Comparison of ENCODE assay signal across 12 cellular contexts in genomic region chr1:2214541-2215241, GRCh38. TPM values are rescaled to one million over a fixed set of nuclear protein-coding genes. Genes with fewer than 3 reads are reported as not detected.
DNase-seq lines count a peak whose midpoint lies in the region; ATAC-seq and TF ChIP-seq lines count a peak whose summit lies in the region.
"Had no signal": no experiment of that assay in that cellular context is flagged by ENCODE, and none has a peak within 500 bp of the region (broad histone marks: within the 10 kb centered on the region; RNA-seq: fewer than 3 reads in every experiment).

No MANE protein-coding gene starts in this region.

- intact Hi-C loops in Right ventricle myocardium superior (cut with DNase I), result no loop called here

- H3K4me3 Mint-ChIP-seq in progenitor cell of endocrine pancreas (ENCODE audit: low read depth), result no peak overlapping the region
- H3K4me3 Mint-ChIP-seq in stimulated activated memory B cell treated with anti-CD40 and anti-IgM and Interleukin-4, amounts not matched to agents 10 μg/mL and 1 μg/mL and 100 μg/mL, for 72 hours, result no peak overlapping the region

- no peak overlapping the region for H3K4me3 ChIP-seq in adipocyte (ENCODE audit: low read length)
- H3K4me3 ChIP-seq in muscle layer of duodenum (ENCODE audit: low read depth in 1 of 2, low read length in 2 of 2), result peak overlapping the region in 1 of 2 donors; percentile 55
- peak overlapping the region; percentile 69 for H3K4me3 ChIP-seq in thoracic aorta

- H3K27ac Mint-ChIP-seq in progenitor cell of endocrine pancreas, result no peak overlapping the region
- H3K27ac Mint-ChIP-seq in stimulated activated memory B cell treated with anti-CD40 and anti-IgM and Interleukin-4, amounts not matched to agents 10 μg/mL and 1 μg/mL and 100 μg/mL, for 72 hours, result no peak overlapping the region
- H3K27ac Mint-ChIP-seq: activated naive CD4-positive, alpha-beta T cell treated with anti-CD3 and anti-CD28 coated beads, Interleukin-2, amount 50 U/mL, for 72 hours had no signal

- no peaks in the 10 kb centered on the region for H3K9me3 ChIP-seq in adipocyte (ENCODE audit: control insufficient read depth, low read length)
- H3K9me3 ChIP-seq in muscle layer of duodenum (ENCODE audit: control insufficient read depth in 1 of 2, low read length in 2 of 2), result no peaks in the 10 kb centered on the region
- no peaks in the 10 kb centered on the region for H3K9me3 ChIP-seq in thoracic aorta

- H3K27ac ChIP-seq in muscle layer of duodenum (ENCODE audit: low read length) (peak overlapping the region; percentile 94), thoracic aorta (peak overlapping the region; percentile 100)

- no peaks in the 10 kb centered on the region for H3K36me3 Mint-ChIP-seq in progenitor cell of endocrine pancreas (ENCODE audit: insufficient read depth)
- no peaks in the 10 kb centered on the region for H3K36me3 Mint-ChIP-seq in stimulated activated memory B cell treated with anti-CD40 and anti-IgM and Interleukin-4, amounts not matched to agents 10 μg/mL and 1 μg/mL and 100 μg/mL, for 72 hours
- H3K36me3 Mint-ChIP-seq: activated naive CD4-positive, alpha-beta T cell treated with anti-CD3 and anti-CD28 coated beads, Interleukin-2, amount 50 U/mL, for 72 hours had no signal

- TF ChIP-seq CTCF in thoracic aorta (IDR thresholded peaks at IDR 0.05) (no peak), progenitor cell of endocrine pancreas (IDR thresholded peaks at IDR 0.05; ENCODE audit: unreplicated experiment) (no peak)

- no peaks in the 10 kb centered on the region for H3K9me3 Mint-ChIP-seq in progenitor cell of endocrine pancreas (ENCODE audit: low read depth)
- H3K9me3 Mint-ChIP-seq in stimulated activated memory B cell treated with anti-CD40 and anti-IgM and Interleukin-4, amounts not matched to agents 10 μg/mL and 1 μg/mL and 100 μg/mL, for 72 hours, result peaks cover 7% of the 10 kb centered on the region

- H3K36me3 ChIP-seq in adipocyte (ENCODE audit: control insufficient read depth, insufficient read depth, low read length, severe bottlenecking), result no peaks in the 10 kb centered on the region
- H3K36me3 ChIP-seq in muscle layer of duodenum (ENCODE audit: control insufficient read depth in 1 of 2, insufficient read depth in 2 of 2, low read length in 2 of 2), result peaks cover 0 to 5% of the 10 kb centered on the region in 2 donors
- H3K36me3 ChIP-seq in thoracic aorta, result no peaks in the 10 kb centered on the region

- ATAC-seq in Right ventricle myocardium superior (ENCODE audit: poor library complexity), result peak; percentile 18
- no peak for ATAC-seq in thoracic aorta (ENCODE audit: insufficient number of reproducible peaks, low FRiP score, low read depth)
- ATAC-seq in GM18868 (IDR thresholded peaks at IDR 0.05; ENCODE audit: unreplicated experiment), result no peak
- ATAC-seq in stimulated activated memory B cell treated with anti-CD40 and anti-IgM and Interleukin-4, amounts not matched to agents 10 μg/mL and 1 μg/mL and 100 μg/mL, for 72 hours, result no peak
- ATAC-seq: activated naive CD4-positive, alpha-beta T cell treated with anti-CD3 and anti-CD28 coated beads, Interleukin-2, amount 50 U/mL, for 72 hours had no signal

- no peaks in the 10 kb centered on the region for H3K4me1 Mint-ChIP-seq in progenitor cell of endocrine pancreas (ENCODE audit: low read depth)
- no peaks in the 10 kb centered on the region for H3K4me1 Mint-ChIP-seq in stimulated activated memory B cell treated with anti-CD40 and anti-IgM and Interleukin-4, amounts not matched to agents 10 μg/mL and 1 μg/mL and 100 μg/mL, for 72 hours

- H3K4me1 ChIP-seq in adipocyte (ENCODE audit: control insufficient read depth, insufficient read depth, low read length) (peaks cover 31% of the 10 kb centered on the region), muscle layer of duodenum (ENCODE audit: control insufficient read depth in 1 of 2, insufficient read depth in 2 of 2, low read length in 2 of 2) (peaks cover 6 to 17% of the 10 kb centered on the region in 2 donors), thoracic aorta (ENCODE audit: control insufficient read depth in 1 of 2, low read depth in 2 of 2) (peaks cover 31 to 52% of the 10 kb centered on the region in 2 donors)

- H3K27me3 Mint-ChIP-seq in progenitor cell of endocrine pancreas, result peaks cover 7% of the 10 kb centered on the region
- H3K27me3 Mint-ChIP-seq in stimulated activated memory B cell treated with anti-CD40 and anti-IgM and Interleukin-4, amounts not matched to agents 10 μg/mL and 1 μg/mL and 100 μg/mL, for 72 hours, result no peaks in the 10 kb centered on the region

- no peaks in the 10 kb centered on the region for H3K27me3 ChIP-seq in adipocyte (replicated peaks; ENCODE audit: control insufficient read depth, insufficient read depth, low read length)
- no peaks in the 10 kb centered on the region for H3K27me3 ChIP-seq in muscle layer of duodenum (ENCODE audit: low read depth, low read length)
- no peaks in the 10 kb centered on the region for H3K27me3 ChIP-seq in thoracic aorta (replicated peaks; ENCODE audit: insufficient read depth)

- DNase-seq in adipocyte (ENCODE audit: low read depth) (no peak), Right ventricle myocardium superior (no peak), thoracic aorta (ENCODE audit: low spot score) (no peak), progenitor cell of endocrine pancreas (ENCODE audit: low spot score, unreplicated experiment) (no peak)
- no peak for DNase-seq in stimulated activated CD4-positive, alpha-beta T cell treated with anti-CD3 and anti-CD28 coated beads, Interleukin-1b, Interleukin-23, amount 100 ng/mL, for 48 hours
- DNase-seq: KBM-7; stimulated activated CD4-positive, alpha-beta T cell treated with anti-CD3 and anti-CD28 coated beads, Interleukin-12 subunit alpha, Interleukin-12 subunit beta, amount 100 ng/mL, for 4 hours; stimulated activated naive CD4-positive, alpha-beta T cell had no signal

- peak overlapping the region; percentile 93 for H3K9ac ChIP-seq in adipocyte (ENCODE audit: low read length)

RNA-seq across cellular contexts. Expression of gene SKI, which starts 13.4 kb away (rescaled TPM):
- 35.1 TPM for total RNA-seq in Right ventricle myocardium superior
- total RNA-seq in thoracic aorta, result 100 to 1,000 TPM; 135 to 138 TPM
- total RNA-seq in progenitor cell of endocrine pancreas, result 56.2 and 59.4 TPM in 2 replicates

RNA-seq across cellular contexts. Expression of gene FAAP20, which starts 20.1 kb away (rescaled TPM):
- total RNA-seq in Right ventricle myocardium superior, result 38.7 TPM
- total RNA-seq in thoracic aorta, result 10 to 100 TPM; 29.1 to 52.6 TPM
- 74.3 and 77.9 TPM in 2 replicates for total RNA-seq in progenitor cell of endocrine pancreas
